In the genomic region with DNA sequence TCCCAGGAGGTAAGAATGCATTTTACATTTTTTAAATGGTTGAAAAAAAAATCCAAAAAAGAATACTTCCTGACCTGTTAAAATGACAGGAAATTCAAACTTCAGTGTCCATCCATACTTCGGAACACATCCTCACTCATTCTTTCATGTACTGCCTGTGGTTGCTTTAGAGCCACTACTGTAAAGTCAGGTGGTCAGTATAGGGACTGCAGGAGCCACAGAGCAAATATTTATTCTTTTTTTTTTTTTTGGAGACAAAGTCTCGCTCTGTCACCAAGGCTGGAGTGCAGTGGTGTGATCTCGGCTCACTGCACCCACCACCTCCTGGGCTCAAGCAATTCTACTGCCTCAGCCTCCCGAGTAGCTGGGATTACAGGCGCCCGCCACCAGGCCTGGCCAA, we compare ENCODE assay signal across 25 cellular contexts.
"Had no signal": no experiment of that assay in that cellular context is flagged by ENCODE, and none has a peak within 500 bp of the region (broad histone marks: within the 10 kb centered on the region; RNA-seq: fewer than 3 reads in every experiment).

No MANE protein-coding gene starts in this region.

- H3K27ac ChIP-seq: KMS-11, SK-N-MC had no signal

- H3K9me3 Mint-ChIP-seq: activated B cell treated with CpG ODN at 0.5 μM for 24 hours; activated CD4-positive, alpha-beta memory T cell treated with anti-CD3 and anti-CD28 coated beads for 36 hours; activated CD4-positive, alpha-beta T cell treated with anti-CD3 and anti-CD28 coated beads, Interleukin-2, amount 10 ng/mL, durations not matched to agents 7 days and 5 days; activated naive CD4-positive, alpha-beta T cell treated with anti-CD3 and anti-CD28 coated beads for 36 hours; activated naive CD8-positive, alpha-beta T cell treated with anti-CD3 and anti-CD28 coated beads for 36 hours; activated T-cell treated with anti-CD3 and anti-CD28 coated beads, Interleukin-2, amount 50 U/mL, for 4 hours; activated T-helper 17 cell treated with anti-CD3 and anti-CD28 coated beads, Interleukin-2, amount 50 U/mL, for 72 hours; IgD-negative memory B cell; T-cell had no signal

- H3K4me3 ChIP-seq: SK-N-MC had no signal

- H3K27ac Mint-ChIP-seq: activated B cell treated with CpG ODN at 0.5 μM for 24 hours; activated CD4-positive, alpha-beta memory T cell treated with anti-CD3 and anti-CD28 coated beads for 36 hours; activated CD4-positive, alpha-beta T cell treated with anti-CD3 and anti-CD28 coated beads, Interleukin-2, amount 10 ng/mL, durations not matched to agents 7 days and 5 days; activated naive CD4-positive, alpha-beta T cell treated with anti-CD3 and anti-CD28 coated beads for 36 hours; activated naive CD8-positive, alpha-beta T cell treated with anti-CD3 and anti-CD28 coated beads for 36 hours; activated T-helper 17 cell treated with anti-CD3 and anti-CD28 coated beads, Interleukin-2, amount 50 U/mL, for 72 hours; IgD-negative memory B cell; T-cell had no signal

- H3K4me1 Mint-ChIP-seq: activated B cell treated with CpG ODN at 0.5 μM for 24 hours; activated CD4-positive, alpha-beta T cell treated with anti-CD3 and anti-CD28 coated beads, Interleukin-2, amount 10 ng/mL, durations not matched to agents 7 days and 5 days; activated T-helper 17 cell treated with anti-CD3 and anti-CD28 coated beads, Interleukin-2, amount 50 U/mL, for 72 hours; IgD-negative memory B cell; T-cell had no signal

- H3K4me3 Mint-ChIP-seq: activated B cell treated with CpG ODN at 0.5 μM for 24 hours; activated CD4-positive, alpha-beta memory T cell treated with anti-CD3 and anti-CD28 coated beads for 36 hours; activated CD4-positive, alpha-beta T cell treated with anti-CD3 and anti-CD28 coated beads, Interleukin-2, amount 10 ng/mL, durations not matched to agents 7 days and 5 days; activated naive CD4-positive, alpha-beta T cell treated with anti-CD3 and anti-CD28 coated beads for 36 hours; activated naive CD8-positive, alpha-beta T cell treated with anti-CD3 and anti-CD28 coated beads for 36 hours; activated T-cell treated with anti-CD3 and anti-CD28 coated beads, Interleukin-2, amount 50 U/mL, for 4 hours; activated T-helper 17 cell treated with anti-CD3 and anti-CD28 coated beads, Interleukin-2, amount 50 U/mL, for 72 hours; IgD-negative memory B cell; T-cell had no signal

- ATAC-seq: activated T-cell treated with anti-CD3 and anti-CD28 coated beads, Interleukin-2, amount 50 U/mL, for 4 hours; activated T-helper 17 cell treated with anti-CD3 and anti-CD28 coated beads, Interleukin-2, amount 50 U/mL, for 72 hours; PC-3; T-cell had no signal

- H3K27me3 Mint-ChIP-seq: activated B cell treated with CpG ODN at 0.5 μM for 24 hours; activated CD4-positive, alpha-beta memory T cell treated with anti-CD3 and anti-CD28 coated beads for 36 hours; activated CD4-positive, alpha-beta T cell treated with anti-CD3 and anti-CD28 coated beads, Interleukin-2, amount 10 ng/mL, durations not matched to agents 7 days and 5 days; activated naive CD8-positive, alpha-beta T cell treated with anti-CD3 and anti-CD28 coated beads for 36 hours; activated T-helper 17 cell treated with anti-CD3 and anti-CD28 coated beads, Interleukin-2, amount 50 U/mL, for 72 hours; IgD-negative memory B cell; T-cell had no signal

- H3K4me2 ChIP-seq: KMS-11 had no signal

- DNase-seq: activated B cell treated with CpG ODN at 0.5 μM for 24 hours; activated CD4-positive, alpha-beta memory T cell treated with anti-CD3 and anti-CD28 coated beads for 36 hours; activated CD4-positive, alpha-beta T cell treated with anti-CD3 and anti-CD28 coated beads, Interleukin-2, amount 10 ng/mL, durations not matched to agents 7 days and 5 days; activated CD8-positive, alpha-beta memory T cell treated with anti-CD3 and anti-CD28 coated beads for 24 hours; activated gamma-delta T cell; activated naive CD4-positive, alpha-beta T cell treated with anti-CD3 and anti-CD28 coated beads for 36 hours; activated naive CD8-positive, alpha-beta T cell treated with anti-CD3 and anti-CD28 coated beads for 36 hours; activated T-cell treated with anti-CD3 and anti-CD28 coated beads, Interleukin-2, amount 50 U/mL, for 4 hours; anterior cingulate cortex; MM.1S; NCI-H1105; NCI-H1436; NCI-H1694 treated with DMSO at 0.1 percent for 48 hours; NCI-H2081 treated with DMSO at 0.1 percent for 48 hours; NCI-H446; NCI-H524; PC-3; SIG-M5; T-cell; T-helper 2 cell; T1000 had no signal
